ENCODE assay signal across 1 cellular context in the genomic region with DNA sequence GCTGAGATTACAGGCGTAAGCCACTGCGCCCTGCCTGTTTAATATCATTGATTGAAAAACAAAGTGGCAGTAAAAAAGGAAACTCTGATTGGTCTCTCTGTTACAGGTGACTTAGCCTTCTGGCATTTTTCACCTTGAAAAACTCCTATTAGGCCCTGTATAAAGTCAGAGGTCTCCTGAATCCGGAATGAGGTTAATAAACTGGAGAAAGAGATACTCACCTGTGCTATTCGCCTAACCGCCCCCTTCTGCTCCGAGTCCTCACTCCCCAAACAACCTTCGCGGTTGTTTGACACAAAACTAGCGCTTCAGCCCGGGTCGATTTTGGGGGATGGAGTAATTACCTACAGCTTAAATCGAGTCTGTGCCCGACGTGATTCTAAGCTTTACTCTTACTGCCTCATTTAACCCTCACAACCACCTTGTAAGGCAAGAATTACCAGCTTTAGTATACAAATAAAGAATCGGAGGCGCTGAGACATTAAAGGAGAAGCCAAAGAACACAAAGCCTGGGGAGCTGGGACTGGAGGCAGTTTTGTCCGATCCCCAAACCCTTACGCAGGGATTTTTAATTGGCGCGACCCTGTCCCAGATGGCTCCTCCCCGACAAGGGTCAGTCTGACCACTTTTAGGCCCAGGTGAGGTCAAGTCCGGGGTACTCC.
TF ChIP-seq lines count a peak whose summit lies in the region.

No MANE protein-coding gene starts in this region.

TF ChIP-seq in HepG2, 621 proteins besides CTCF, POLR2A, EP300 and RAD21:
- TF ChIP-seq MTERF4 (CRISPR knock-in tag; IDR thresholded peaks at IDR 0.05) (peak; percentile 49; the same call in 1 of the 2 replicates), CEBPB (IDR thresholded peaks at IDR 0.05; ENCODE audit: borderline replicate concordance, low read depth, low read length) (no peak), ISX (CRISPR knock-in tag; conservative IDR thresholded peaks at IDR 0.05) (no peak), ZNF737 (CRISPR knock-in tag; IDR thresholded peaks at IDR 0.05; ENCODE audit: borderline replicate concordance) (no peak), SMARCE1 (IDR thresholded peaks at IDR 0.05; ENCODE audit: borderline replicate concordance) (no peak), MBD4 (IDR thresholded peaks at IDR 0.05; ENCODE audit: borderline replicate concordance, low read length) (no peak), ZNF558 (CRISPR knock-in tag; IDR thresholded peaks at IDR 0.05; ENCODE audit: borderline replicate concordance) (no peak), GPBP1L1 (CRISPR knock-in tag; IDR thresholded peaks at IDR 0.05) (no peak), SCMH1 (CRISPR knock-in tag; IDR thresholded peaks at IDR 0.05; ENCODE audit: borderline replicate concordance) (no peak), ZNF10 (CRISPR knock-in tag; IDR thresholded peaks at IDR 0.05; ENCODE audit: borderline replicate concordance, low read depth) (no peak), ZNF512B (CRISPR knock-in tag; IDR thresholded peaks at IDR 0.05; ENCODE audit: borderline replicate concordance) (no peak), FOXC1 (CRISPR knock-in tag; IDR thresholded peaks at IDR 0.05; ENCODE audit: borderline replicate concordance) (no peak), LCORL (IDR thresholded peaks at IDR 0.05) (no peak), LCORL (CRISPR knock-in tag; IDR thresholded peaks at IDR 0.05) (peak; percentile 9; the same call in 1 of the 2 replicates), GFI1 (CRISPR knock-in tag; IDR thresholded peaks at IDR 0.05; ENCODE audit: borderline replicate concordance) (peak; percentile 42; the same call in 1 of the 2 replicates), ARNTL (CRISPR knock-in tag; IDR thresholded peaks at IDR 0.05) (no peak), ZNF230 (CRISPR knock-in tag; IDR thresholded peaks at IDR 0.05) (no peak), NFRKB (IDR thresholded peaks at IDR 0.05) (no peak), NFAT5 (CRISPR knock-in tag; IDR thresholded peaks at IDR 0.05) (no peak), RNF219 (CRISPR knock-in tag; IDR thresholded peaks at IDR 0.05) (no peak), ASH2L (IDR thresholded peaks at IDR 0.05; ENCODE audit: insufficient read length, low read depth, low read length) (peak; percentile 53), ZNF33B (CRISPR knock-in tag; IDR thresholded peaks at IDR 0.05) (no peak), HNRNPUL1 (IDR thresholded peaks at IDR 0.05; ENCODE audit: low read depth, low read length) (no peak), REST (IDR thresholded peaks at IDR 0.05; ENCODE audit: borderline replicate concordance in 1 of 2, low read depth in 1 of 2, low read length in 2 of 2) (no peak), HES4 (CRISPR knock-in tag; IDR thresholded peaks at IDR 0.05; ENCODE audit: borderline replicate concordance) (0 out of 2 replicates have a peak, but pooled peaks have one; percentile 38), SIN3A (IDR thresholded peaks at IDR 0.05; ENCODE audit: borderline replicate concordance, low read depth, low read length) (no peak), MED1 (CRISPR knock-in tag; IDR thresholded peaks at IDR 0.05) (no peak), MAZ (IDR thresholded peaks at IDR 0.05; ENCODE audit: borderline replicate concordance, low read depth, low read length) (no peak), MAZ (CRISPR knock-in tag; IDR thresholded peaks at IDR 0.05; ENCODE audit: low read depth) (no peak), CENPX (CRISPR knock-in tag; IDR thresholded peaks at IDR 0.05) (no peak), ZNF501 (CRISPR knock-in tag; IDR thresholded peaks at IDR 0.05) (no peak), KDM4B (CRISPR knock-in tag; IDR thresholded peaks at IDR 0.05) (no peak), ZNF569 (CRISPR knock-in tag; IDR thresholded peaks at IDR 0.05; ENCODE audit: borderline replicate concordance) (0 out of 2 replicates have a peak, but pooled peaks have one; percentile 2), HIVEP1 (CRISPR knock-in tag; IDR thresholded peaks at IDR 0.05) (no peak)
- TF ChIP-seq, protein P1, sequence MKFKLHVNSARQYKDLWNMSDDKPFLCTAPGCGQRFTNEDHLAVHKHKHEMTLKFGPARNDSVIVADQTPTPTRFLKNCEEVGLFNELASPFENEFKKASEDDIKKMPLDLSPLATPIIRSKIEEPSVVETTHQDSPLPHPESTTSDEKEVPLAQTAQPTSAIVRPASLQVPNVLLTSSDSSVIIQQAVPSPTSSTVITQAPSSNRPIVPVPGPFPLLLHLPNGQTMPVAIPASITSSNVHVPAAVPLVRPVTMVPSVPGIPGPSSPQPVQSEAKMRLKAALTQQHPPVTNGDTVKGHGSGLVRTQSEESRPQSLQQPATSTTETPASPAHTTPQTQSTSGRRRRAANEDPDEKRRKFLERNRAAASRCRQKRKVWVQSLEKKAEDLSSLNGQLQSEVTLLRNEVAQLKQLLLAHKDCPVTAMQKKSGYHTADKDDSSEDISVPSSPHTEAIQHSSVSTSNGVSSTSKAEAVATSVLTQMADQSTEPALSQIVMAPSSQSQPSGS (CRISPR knock-in tag; IDR thresholded peaks at IDR 0.05) = no peak
- TF ChIP-seq, protein P2, sequence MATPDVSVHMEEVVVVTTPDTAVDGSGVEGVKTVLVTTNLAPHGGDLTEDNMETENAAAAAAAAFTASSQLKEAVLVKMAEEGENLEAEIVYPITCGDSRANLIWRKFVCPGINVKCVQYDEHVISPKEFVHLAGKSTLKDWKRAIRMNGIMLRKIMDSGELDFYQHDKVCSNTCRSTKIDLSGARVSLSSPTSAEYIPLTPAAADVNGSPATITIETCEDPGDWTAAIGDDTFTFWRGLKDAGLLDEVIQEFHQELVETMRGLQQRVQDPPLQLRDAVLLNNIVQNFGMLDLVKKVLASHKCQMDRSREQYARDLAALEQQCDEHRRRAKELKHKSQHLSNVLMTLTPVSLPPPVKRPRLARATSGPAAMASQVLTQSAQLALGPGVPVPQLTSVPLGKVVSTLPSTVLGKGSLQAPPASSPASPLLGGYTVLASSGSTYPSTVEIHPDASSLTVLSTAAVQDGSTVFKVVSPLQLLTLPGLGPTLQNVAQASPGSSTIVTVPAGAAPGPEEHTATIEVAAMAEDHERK (CRISPR knock-in tag; IDR thresholded peaks at IDR 0.05; ENCODE audit: low read depth) = no peak
